Comparison of ENCODE assay signal across 36 cellular contexts in genomic region chr7:137262599-137262998, GRCh38.
"Had no signal": no experiment of that assay in that cellular context is flagged by ENCODE, and none has a peak within 500 bp of the region (broad histone marks: within the 10 kb centered on the region; RNA-seq: fewer than 3 reads in every experiment).

No MANE protein-coding gene starts in this region.

- H3K4me1 Mint-ChIP-seq: activated B cell treated with CpG ODN at 0.5 μM for 24 hours; activated CD4-positive, alpha-beta T cell treated with anti-CD3 and anti-CD28 coated beads, Interleukin-2, amount 10 ng/mL, durations not matched to agents 24 days and 14 days; activated CD8-positive, alpha-beta memory T cell treated with anti-CD3 and anti-CD28 coated beads, Interleukin-2, amount 10 ng/mL, durations not matched to agents 7 days and 5 days; activated naive CD4-positive, alpha-beta T cell treated with anti-CD3 and anti-CD28 coated beads, Interleukin-2, amount 10 ng/mL, durations not matched to agents 7 days and 5 days; activated naive CD4-positive, alpha-beta T cell treated with anti-CD3 and anti-CD28 coated beads, Interleukin-2, amount 50 U/mL, for 24 hours; activated naive CD8-positive, alpha-beta T cell treated with anti-CD3 and anti-CD28 coated beads, Interleukin-2, amount 10 ng/mL, durations not matched to agents 7 days and 5 days; activated naive CD8-positive, alpha-beta T cell treated with anti-CD3 and anti-CD28 coated beads, Interleukin-2, amount 50 U/mL, for 24 hours; central memory CD8-positive, alpha-beta T cell had no signal

- H3K27ac ChIP-seq: ascending aorta, cardiac muscle cell, VCaP had no signal

- H3K36me3 Mint-ChIP-seq: activated CD4-positive, alpha-beta memory T cell treated with anti-CD3 and anti-CD28 coated beads for 36 hours; activated CD8-positive, alpha-beta memory T cell treated with anti-CD3 and anti-CD28 coated beads, Interleukin-2, amount 10 ng/mL, durations not matched to agents 7 days and 5 days; activated naive CD4-positive, alpha-beta T cell treated with anti-CD3 and anti-CD28 coated beads, Interleukin-2, amount 10 ng/mL, durations not matched to agents 7 days and 5 days; activated naive CD4-positive, alpha-beta T cell treated with anti-CD3 and anti-CD28 coated beads, Interleukin-2, amount 50 U/mL, for 24 hours; activated naive CD8-positive, alpha-beta T cell; activated naive CD8-positive, alpha-beta T cell treated with anti-CD3 and anti-CD28 coated beads, Interleukin-2, amount 10 ng/mL, durations not matched to agents 7 days and 5 days had no signal

- ATAC-seq: activated CD8-positive, alpha-beta memory T cell treated with anti-CD3 and anti-CD28 coated beads, Interleukin-2, amount 10 ng/mL, durations not matched to agents 7 days and 5 days; activated CD8-positive, alpha-beta T cell treated with anti-CD3 and anti-CD28 coated beads for 36 hours; activated naive CD8-positive, alpha-beta T cell treated with anti-CD3 and anti-CD28 coated beads, Interleukin-2, amount 50 U/mL, for 24 hours had no signal

- H3K9me3 Mint-ChIP-seq: activated CD4-positive, alpha-beta T cell treated with anti-CD3 and anti-CD28 coated beads, Interleukin-2, amount 10 ng/mL, durations not matched to agents 24 days and 14 days; activated naive CD4-positive, alpha-beta T cell treated with anti-CD3 and anti-CD28 coated beads, Interleukin-2, amount 50 U/mL, for 24 hours; activated T-cell treated with anti-CD3 and anti-CD28 coated beads, Interleukin-2, amount 50 U/mL, for 24 hours; T-helper 1 cell treated with Interleukin-12 subunit alpha and Interleukin-12 subunit beta and Interleukin-4 antibody, amounts not matched to agents 30 μg/mL and 1 μg/mL, for 36 hours had no signal

- H3K4me3 ChIP-seq: ascending aorta, cardiac muscle cell had no signal

- H3K4me1 ChIP-seq: ascending aorta had no signal

- H3K9me3 ChIP-seq: ascending aorta had no signal

- H3K4me3 Mint-ChIP-seq: activated B cell treated with CpG ODN at 0.5 μM for 24 hours; activated CD4-positive, alpha-beta memory T cell treated with anti-CD3 and anti-CD28 coated beads for 36 hours; activated CD4-positive, alpha-beta T cell treated with anti-CD3 and anti-CD28 coated beads, Interleukin-2, amount 10 ng/mL, durations not matched to agents 24 days and 14 days; activated CD8-positive, alpha-beta memory T cell treated with anti-CD3 and anti-CD28 coated beads, Interleukin-2, amount 10 ng/mL, durations not matched to agents 7 days and 5 days; activated CD8-positive, alpha-beta T cell treated with anti-CD3 and anti-CD28 coated beads for 36 hours; activated naive CD4-positive, alpha-beta T cell treated with anti-CD3 and anti-CD28 coated beads, Interleukin-2, amount 10 ng/mL, durations not matched to agents 7 days and 5 days; activated naive CD4-positive, alpha-beta T cell treated with anti-CD3 and anti-CD28 coated beads, Interleukin-2, amount 50 U/mL, for 24 hours; activated naive CD8-positive, alpha-beta T cell; activated naive CD8-positive, alpha-beta T cell treated with anti-CD3 and anti-CD28 coated beads, Interleukin-2, amount 10 ng/mL, durations not matched to agents 7 days and 5 days; activated naive CD8-positive, alpha-beta T cell treated with anti-CD3 and anti-CD28 coated beads, Interleukin-2, amount 50 U/mL, for 24 hours; activated T-cell treated with anti-CD3 and anti-CD28 coated beads, Interleukin-2, amount 50 U/mL, for 24 hours; brain; central memory CD8-positive, alpha-beta T cell; T-helper 1 cell treated with Interleukin-12 subunit alpha and Interleukin-12 subunit beta and Interleukin-4 antibody, amounts not matched to agents 30 μg/mL and 1 μg/mL, for 36 hours; T-helper 2 cell treated with Interferon-gamma antibody and Interleukin-4, amounts not matched to agents 5 μg/mL and 100 μg/mL, for 36 hours had no signal

- H3K27me3 Mint-ChIP-seq: activated B cell treated with CpG ODN at 0.5 μM for 24 hours; activated CD4-positive, alpha-beta memory T cell treated with anti-CD3 and anti-CD28 coated beads for 36 hours; activated CD4-positive, alpha-beta T cell treated with anti-CD3 and anti-CD28 coated beads, Interleukin-2, amount 10 ng/mL, durations not matched to agents 24 days and 14 days; activated CD8-positive, alpha-beta memory T cell treated with anti-CD3 and anti-CD28 coated beads, Interleukin-2, amount 10 ng/mL, durations not matched to agents 7 days and 5 days; activated CD8-positive, alpha-beta T cell treated with anti-CD3 and anti-CD28 coated beads for 36 hours; activated naive CD4-positive, alpha-beta T cell treated with anti-CD3 and anti-CD28 coated beads, Interleukin-2, amount 10 ng/mL, durations not matched to agents 7 days and 5 days; activated naive CD4-positive, alpha-beta T cell treated with anti-CD3 and anti-CD28 coated beads, Interleukin-2, amount 50 U/mL, for 24 hours; activated naive CD8-positive, alpha-beta T cell; activated naive CD8-positive, alpha-beta T cell treated with anti-CD3 and anti-CD28 coated beads, Interleukin-2, amount 50 U/mL, for 24 hours; activated T-cell treated with anti-CD3 and anti-CD28 coated beads, Interleukin-2, amount 50 U/mL, for 24 hours; brain; central memory CD8-positive, alpha-beta T cell had no signal

- H3K27me3 ChIP-seq: ascending aorta, cardiac muscle cell had no signal

- H3K36me3 ChIP-seq: ascending aorta, cardiac muscle cell had no signal

- H3K27ac Mint-ChIP-seq: activated B cell treated with CpG ODN at 0.5 μM for 24 hours; activated CD4-positive, alpha-beta memory T cell treated with anti-CD3 and anti-CD28 coated beads for 36 hours; activated CD4-positive, alpha-beta T cell treated with anti-CD3 and anti-CD28 coated beads, Interleukin-2, amount 10 ng/mL, durations not matched to agents 24 days and 14 days; activated CD8-positive, alpha-beta memory T cell treated with anti-CD3 and anti-CD28 coated beads, Interleukin-2, amount 10 ng/mL, durations not matched to agents 7 days and 5 days; activated CD8-positive, alpha-beta T cell treated with anti-CD3 and anti-CD28 coated beads for 36 hours; activated naive CD4-positive, alpha-beta T cell treated with anti-CD3 and anti-CD28 coated beads, Interleukin-2, amount 10 ng/mL, durations not matched to agents 7 days and 5 days; activated naive CD4-positive, alpha-beta T cell treated with anti-CD3 and anti-CD28 coated beads, Interleukin-2, amount 50 U/mL, for 24 hours; activated naive CD8-positive, alpha-beta T cell; activated naive CD8-positive, alpha-beta T cell treated with anti-CD3 and anti-CD28 coated beads, Interleukin-2, amount 10 ng/mL, durations not matched to agents 7 days and 5 days; activated naive CD8-positive, alpha-beta T cell treated with anti-CD3 and anti-CD28 coated beads, Interleukin-2, amount 50 U/mL, for 24 hours; activated T-cell treated with anti-CD3 and anti-CD28 coated beads, Interleukin-2, amount 50 U/mL, for 24 hours; activated T-helper 2 cell treated with anti-CD3 and anti-CD28 coated beads, Interferon-gamma antibody, Interleukin-2, Interleukin-4, amounts not matched to agents 10 μg/mL and 5 μg/mL and 100 μg/mL, durations not matched to agents 14 hours and 24 hours and 36 hours; T-helper 1 cell treated with Interleukin-12 subunit alpha and Interleukin-12 subunit beta and Interleukin-4 antibody, amounts not matched to agents 30 μg/mL and 1 μg/mL, for 36 hours; T-helper 2 cell treated with Interferon-gamma antibody and Interleukin-4, amounts not matched to agents 5 μg/mL and 100 μg/mL, for 36 hours had no signal

- DNase-seq: activated B cell treated with CpG ODN at 0.5 μM for 24 hours; activated CD4-positive, alpha-beta memory T cell treated with anti-CD3 and anti-CD28 coated beads for 36 hours; activated CD4-positive, alpha-beta T cell treated with anti-CD3 and anti-CD28 coated beads for 4 hours; activated CD4-positive, alpha-beta T cell treated with anti-CD3 and anti-CD28 coated beads, Interleukin-2, amount 10 ng/mL, durations not matched to agents 24 days and 14 days; activated CD4-positive, alpha-beta T cell treated with anti-CD3 and anti-CD28 coated beads, Interleukin-2, amount 50 U/mL, for 1 hour; activated CD4-positive, alpha-beta T cell treated with anti-CD3 and anti-CD28 coated beads, Interleukin-2, amount 50 U/mL, for 4 hours; activated CD4-positive, CD25-positive, alpha-beta regulatory T cell treated with anti-CD3 and anti-CD28 coated beads, Interleukin-2, amount 50 U/mL, for 72 hours; activated CD8-positive, alpha-beta memory T cell treated with anti-CD3 and anti-CD28 coated beads for 24 hours; activated CD8-positive, alpha-beta memory T cell treated with anti-CD3 and anti-CD28 coated beads, Interleukin-2, amount 10 ng/mL, durations not matched to agents 7 days and 5 days; activated CD8-positive, alpha-beta memory T cell treated with anti-CD3 and anti-CD28 coated beads, Interleukin-2, amount 50 U/mL, for 48 hours; activated CD8-positive, alpha-beta T cell treated with anti-CD3 and anti-CD28 coated beads for 36 hours; activated effector memory CD4-positive, alpha-beta T cell treated with Interleukin-2 at 50 U/mL for 16 hours; activated gamma-delta T cell; activated naive CD4-positive, alpha-beta T cell treated with anti-CD3 and anti-CD28 coated beads, Interleukin-2, amount 10 ng/mL, durations not matched to agents 7 days and 5 days; activated naive CD4-positive, alpha-beta T cell treated with Interleukin-2 at 50 U/mL for 16 hours; activated naive CD8-positive, alpha-beta T cell treated with anti-CD3 and anti-CD28 coated beads, Interleukin-2, amount 10 ng/mL, durations not matched to agents 7 days and 5 days; activated naive CD8-positive, alpha-beta T cell treated with anti-CD3 and anti-CD28 coated beads, Interleukin-2, amount 50 U/mL, for 24 hours; activated T-cell treated with anti-CD3 and anti-CD28 coated beads, Interleukin-2, amount 50 U/mL, for 24 hours; activated T-cell treated with anti-CD3 and anti-CD28 coated beads, Interleukin-2, amount 50 U/mL, for 48 hours; amygdala; anterior cingulate cortex; caudate nucleus; cerebellar nuclear complex; T-helper 1 cell; T-helper 2 cell; T-helper 9 cell had no signal
